Comparison of ENCODE assay signal across 12 cellular contexts in genomic region chr4:24730256-24731001, GRCh38.
DNase-seq lines count a peak whose midpoint lies in the region; ATAC-seq and TF ChIP-seq lines count a peak whose summit lies in the region.
"Had no signal": no experiment of that assay in that cellular context is flagged by ENCODE, and none has a peak within 500 bp of the region (broad histone marks: within the 10 kb centered on the region; RNA-seq: fewer than 3 reads in every experiment).

No MANE protein-coding gene starts in this region.

- TF ChIP-seq CTCF in suprapubic skin (IDR thresholded peaks at IDR 0.05) (no peak), esophagus squamous epithelium (IDR thresholded peaks at IDR 0.05) (no peak)

- 8 to 12% methylated on average over 16 of the region's 16 CpGs for WGBS in GM23248 (ENCODE audit: low coverage in 1 of 2, low lambda C conversion rate in 2 of 2, missing lambda C conversion rate in 2 of 2), 2 experiments
- WGBS in right cardiac atrium: 41% methylated on average over 16 of the region's 16 CpGs
- WGBS in suprapubic skin: 65% methylated on average over 14 of the region's 16 CpGs
- 64 to 75% methylated on average over 7 to 14 of the region's 16 CpGs for WGBS in esophagus squamous epithelium, 2 donors

- no peak for TF ChIP-seq POLR2A in suprapubic skin (IDR thresholded peaks at IDR 0.05)
- TF ChIP-seq POLR2A in esophagus squamous epithelium (IDR thresholded peaks at IDR 0.05): no peak

- H3K4me3 Mint-ChIP-seq in activated T-helper 1 cell treated with anti-CD3 and anti-CD28 coated beads, Interleukin-12 subunit alpha, Interleukin-12 subunit beta, Interleukin-2, Interleukin-4 antibody, amounts not matched to agents 30 ng/mL and 10 ng/mL and 1 ng/mL, durations not matched to agents 14 hours and 24 hours and 36 hours: no peak overlapping the region
- H3K4me3 Mint-ChIP-seq: naive thymus-derived CD8-positive, alpha-beta T cell had no signal

- H2AFZ ChIP-seq in GM23248: peak overlapping the region; percentile 47

- H3K79me2 ChIP-seq in GM23248 (ENCODE audit: insufficient read depth): no peaks in the 10 kb centered on the region

- in situ Hi-C loops in GM23248 (cut with MboI): no loop called here

- intact Hi-C loops in right cardiac atrium (cut with DNase I) (loop anchor here in 1 of 4 donors (10.0 kb wide), 1 partner anchor 64 kb away; the partner anchor contains the start of gene SOD3), esophagus squamous epithelium (cut with DNase I) (no loop called here)
- intact Hi-C loops in activated T-helper 1 cell treated with anti-CD3 and anti-CD28 coated beads, Interleukin-12 subunit alpha, Interleukin-12 subunit beta, Interleukin-2, Interleukin-4 antibody, amounts not matched to agents 30 ng/mL and 10 ng/mL and 1 ng/mL, durations not matched to agents 14 hours and 24 hours and 36 hours (cut with micrococcal nuclease): no loop called here

- H3K9me2 ChIP-seq in GM23248 (ENCODE audit: insufficient read depth): no peaks in the 10 kb centered on the region

- H3K27ac ChIP-seq in GM23248 (no peak overlapping the region), right cardiac atrium (ENCODE audit: low read length) (peak overlapping the region; percentile 62), suprapubic skin (no peak overlapping the region), esophagus squamous epithelium (peak overlapping the region in 2 of 4 donors; percentile 66 to 68)
- H3K27ac ChIP-seq: cardiac muscle cell had no signal

- no peak for TF ChIP-seq EP300 in suprapubic skin (IDR thresholded peaks at IDR 0.05)

- no peaks in the 10 kb centered on the region for H3K36me3 ChIP-seq in GM23248 (ENCODE audit: low read depth)
- H3K36me3 ChIP-seq in suprapubic skin: no peaks in the 10 kb centered on the region
- H3K36me3 ChIP-seq in esophagus squamous epithelium: no peaks in the 10 kb centered on the region
- H3K36me3 ChIP-seq: cardiac muscle cell had no signal

- 0 out of 2 replicates have a peak, but pooled peaks cover 5% of the 10 kb centered on the region for H3K4me1 ChIP-seq in GM23248 (ENCODE audit: insufficient read depth)
- H3K4me1 ChIP-seq in right cardiac atrium (ENCODE audit: control insufficient read depth, insufficient read depth, low read length): peaks cover 4% of the 10 kb centered on the region
- peaks cover 4% of the 10 kb centered on the region for H3K4me1 ChIP-seq in suprapubic skin
- peaks cover 0 to 21% (median 2%) of the 10 kb centered on the region in 3 donors for H3K4me1 ChIP-seq in esophagus squamous epithelium

- no peak overlapping the region for H3K4me2 ChIP-seq in GM23248 (ENCODE audit: unreplicated experiment)

- no peaks in the 10 kb centered on the region for H3K9me3 Mint-ChIP-seq in activated T-helper 1 cell treated with anti-CD3 and anti-CD28 coated beads, Interleukin-12 subunit alpha, Interleukin-12 subunit beta, Interleukin-2, Interleukin-4 antibody, amounts not matched to agents 30 ng/mL and 10 ng/mL and 1 ng/mL, durations not matched to agents 14 hours and 24 hours and 36 hours

- H4K20me1 ChIP-seq in GM23248 (ENCODE audit: insufficient read depth): no peaks in the 10 kb centered on the region

- ATAC-seq in right cardiac atrium: peak; percentile 95 to 97
- no peak for ATAC-seq in GM21825 (IDR thresholded peaks at IDR 0.05; ENCODE audit: unreplicated experiment)
- ATAC-seq: naive thymus-derived CD8-positive, alpha-beta T cell had no signal

- no peaks in the 10 kb centered on the region for H3K4me1 Mint-ChIP-seq in activated T-helper 1 cell treated with anti-CD3 and anti-CD28 coated beads, Interleukin-12 subunit alpha, Interleukin-12 subunit beta, Interleukin-2, Interleukin-4 antibody, amounts not matched to agents 30 ng/mL and 10 ng/mL and 1 ng/mL, durations not matched to agents 14 hours and 24 hours and 36 hours (ENCODE audit: low read depth)

- H3K27me3 Mint-ChIP-seq in activated T-helper 1 cell treated with anti-CD3 and anti-CD28 coated beads, Interleukin-12 subunit alpha, Interleukin-12 subunit beta, Interleukin-2, Interleukin-4 antibody, amounts not matched to agents 30 ng/mL and 10 ng/mL and 1 ng/mL, durations not matched to agents 14 hours and 24 hours and 36 hours (ENCODE audit: insufficient read depth): no peaks in the 10 kb centered on the region

- no peaks in the 10 kb centered on the region for H3K27me3 ChIP-seq in GM23248 (replicated peaks; ENCODE audit: insufficient read depth)
- no peaks in the 10 kb centered on the region for H3K27me3 ChIP-seq in right cardiac atrium (ENCODE audit: control insufficient read depth, insufficient read depth)
- no peaks in the 10 kb centered on the region for H3K27me3 ChIP-seq in suprapubic skin
- no peaks in the 10 kb centered on the region for H3K27me3 ChIP-seq in esophagus squamous epithelium
- H3K27me3 ChIP-seq: cardiac muscle cell had no signal

- H3K36me3 Mint-ChIP-seq in activated T-helper 1 cell treated with anti-CD3 and anti-CD28 coated beads, Interleukin-12 subunit alpha, Interleukin-12 subunit beta, Interleukin-2, Interleukin-4 antibody, amounts not matched to agents 30 ng/mL and 10 ng/mL and 1 ng/mL, durations not matched to agents 14 hours and 24 hours and 36 hours (ENCODE audit: low read depth): no peaks in the 10 kb centered on the region
- H3K36me3 Mint-ChIP-seq: naive thymus-derived CD8-positive, alpha-beta T cell had no signal

- no peak overlapping the region for H3K4me3 ChIP-seq in GM23248
- H3K4me3 ChIP-seq in right cardiac atrium (ENCODE audit: low read length): no peak overlapping the region
- no peak overlapping the region for H3K4me3 ChIP-seq in suprapubic skin
- no peak overlapping the region for H3K4me3 ChIP-seq in esophagus squamous epithelium
- H3K4me3 ChIP-seq: cardiac muscle cell had no signal

- H3K9ac ChIP-seq in GM23248: 0 out of 2 replicates have a peak overlapping the region, but pooled peaks have one; percentile 32

- peak; percentile 93 for DNase-seq in GM23248
- DNase-seq in astrocyte of the hippocampus (ENCODE audit: low read depth, low spot score): peak; percentile 83
- peak; percentile 89 to 93 (median 91) for DNase-seq in right cardiac atrium
- DNase-seq in suprapubic skin (ENCODE audit: low spot score in 2 of 2): peak; percentile 82 to 88
- DNase-seq in NOMO-1 (lab: John Stamatoyannopoulos, UW; ENCODE audit: unreplicated experiment in 2 of 2): no peak
- no peak for DNase-seq in activated T-helper 1 cell treated with anti-CD3 and anti-CD28 coated beads, Interleukin-12 subunit alpha, Interleukin-12 subunit beta, Interleukin-2, Interleukin-4 antibody, amounts not matched to agents 30 ng/mL and 10 ng/mL and 1 ng/mL, durations not matched to agents 14 hours and 24 hours and 36 hours (ENCODE audit: low spot score)
- DNase-seq in esophagus squamous epithelium (lab: John Stamatoyannopoulos, UW): no peak
- DNase-seq: naive thymus-derived CD8-positive, alpha-beta T cell; NCI-H2081 treated with DMSO at 0.1 percent for 48 hours; stimulated activated CD4-positive, alpha-beta T cell treated with anti-CD3 and anti-CD28 coated beads, Interleukin-2, amount 100 ng/mL, for 48 hours had no signal

- no peak overlapping the region for H3K27ac Mint-ChIP-seq in activated T-helper 1 cell treated with anti-CD3 and anti-CD28 coated beads, Interleukin-12 subunit alpha, Interleukin-12 subunit beta, Interleukin-2, Interleukin-4 antibody, amounts not matched to agents 30 ng/mL and 10 ng/mL and 1 ng/mL, durations not matched to agents 14 hours and 24 hours and 36 hours
- H3K27ac Mint-ChIP-seq: naive thymus-derived CD8-positive, alpha-beta T cell had no signal

- peaks cover 11% of the 10 kb centered on the region for H3F3A ChIP-seq in GM23248 (ENCODE audit: insufficient read depth)

- H3K9me3 ChIP-seq in GM23248 (ENCODE audit: low read depth) (no peaks in the 10 kb centered on the region), right cardiac atrium (ENCODE audit: control insufficient read depth, low read length) (no peaks in the 10 kb centered on the region), suprapubic skin (no peaks in the 10 kb centered on the region), esophagus squamous epithelium (no peaks in the 10 kb centered on the region)

Comparison
In these comparisons a context has a peak if more than half of its experiments do, and no peak if none do; other contexts are left out.
1. DNase-seq: peak in GM23248 (single experiment), astrocyte of the hippocampus (single experiment), right cardiac atrium (3 of 3) and suprapubic skin (2 of 2); none in NOMO-1 (0 of 2), activated T-helper 1 cell treated with anti-CD3 and anti-CD28 coated beads, Interleukin-12 subunit alpha, Interleukin-12 subunit beta, Interleukin-2, Interleukin-4 antibody, amounts not matched to agents 30 ng/mL and 10 ng/mL and 1 ng/mL, durations not matched to agents 14 hours and 24 hours and 36 hours (single experiment) and esophagus squamous epithelium (single experiment).